ENCODE assay signal across 2 cellular contexts in the genomic region with DNA sequence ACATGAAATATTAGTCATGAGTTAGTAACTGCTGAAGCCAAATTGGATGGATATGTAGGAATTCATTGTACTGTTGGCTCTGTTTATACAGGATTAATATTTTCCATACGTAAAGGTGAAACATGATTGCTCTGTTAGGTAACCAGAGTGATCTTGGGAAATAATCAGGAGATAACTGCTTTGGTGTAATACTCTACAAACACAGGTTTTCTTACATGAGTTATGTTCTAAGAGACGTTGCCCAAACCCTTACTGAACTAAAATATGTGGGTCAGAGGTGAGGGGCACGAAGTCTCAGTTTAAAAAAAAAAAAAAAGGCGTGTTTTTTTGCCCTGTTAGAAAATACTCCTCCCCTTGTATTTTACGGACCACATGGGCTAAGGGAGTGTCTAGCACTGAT.
TF ChIP-seq lines count a peak whose summit lies in the region.

No MANE protein-coding gene starts in this region.

TF ChIP-seq in A549, 52 proteins besides CTCF, POLR2A, EP300 and RAD21:
- TF ChIP-seq HOXA7 (CRISPR knock-in tag; IDR thresholded peaks at IDR 0.05) (no peak), MAFK (IDR thresholded peaks at IDR 0.05; ENCODE audit: partially characterized antibody) (no peak), CBX2 (IDR thresholded peaks at IDR 0.05; ENCODE audit: borderline replicate concordance, low read depth) (no peak), KDM1A (IDR thresholded peaks at IDR 0.05; ENCODE audit: low read depth) (no peak), PHF8 (IDR thresholded peaks at IDR 0.05; ENCODE audit: borderline replicate concordance, low read depth) (no peak), RARB (CRISPR knock-in tag; IDR thresholded peaks at IDR 0.05) (no peak), JUNB (IDR thresholded peaks at IDR 0.05) (no peak), FOSL2 (IDR thresholded peaks at IDR 0.05) (no peak), FOSL2 (CRISPR knock-in tag; IDR thresholded peaks at IDR 0.05) (no peak), EHMT2 (IDR thresholded peaks at IDR 0.05; ENCODE audit: low read depth) (no peak), CHD2 (IDR thresholded peaks at IDR 0.05; ENCODE audit: low read length, partially characterized antibody) (no peak), RFX5 (IDR thresholded peaks at IDR 0.05) (no peak)
- TF ChIP-seq, protein P1, sequence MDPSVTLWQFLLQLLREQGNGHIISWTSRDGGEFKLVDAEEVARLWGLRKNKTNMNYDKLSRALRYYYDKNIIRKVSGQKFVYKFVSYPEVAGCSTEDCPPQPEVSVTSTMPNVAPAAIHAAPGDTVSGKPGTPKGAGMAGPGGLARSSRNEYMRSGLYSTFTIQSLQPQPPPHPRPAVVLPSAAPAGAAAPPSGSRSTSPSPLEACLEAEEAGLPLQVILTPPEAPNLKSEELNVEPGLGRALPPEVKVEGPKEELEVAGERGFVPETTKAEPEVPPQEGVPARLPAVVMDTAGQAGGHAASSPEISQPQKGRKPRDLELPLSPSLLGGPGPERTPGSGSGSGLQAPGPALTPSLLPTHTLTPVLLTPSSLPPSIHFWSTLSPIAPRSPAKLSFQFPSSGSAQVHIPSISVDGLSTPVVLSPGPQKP (IDR thresholded peaks at IDR 0.05; ENCODE audit: low read depth, low read length), result no peak
- TF ChIP-seq, protein P2, sequence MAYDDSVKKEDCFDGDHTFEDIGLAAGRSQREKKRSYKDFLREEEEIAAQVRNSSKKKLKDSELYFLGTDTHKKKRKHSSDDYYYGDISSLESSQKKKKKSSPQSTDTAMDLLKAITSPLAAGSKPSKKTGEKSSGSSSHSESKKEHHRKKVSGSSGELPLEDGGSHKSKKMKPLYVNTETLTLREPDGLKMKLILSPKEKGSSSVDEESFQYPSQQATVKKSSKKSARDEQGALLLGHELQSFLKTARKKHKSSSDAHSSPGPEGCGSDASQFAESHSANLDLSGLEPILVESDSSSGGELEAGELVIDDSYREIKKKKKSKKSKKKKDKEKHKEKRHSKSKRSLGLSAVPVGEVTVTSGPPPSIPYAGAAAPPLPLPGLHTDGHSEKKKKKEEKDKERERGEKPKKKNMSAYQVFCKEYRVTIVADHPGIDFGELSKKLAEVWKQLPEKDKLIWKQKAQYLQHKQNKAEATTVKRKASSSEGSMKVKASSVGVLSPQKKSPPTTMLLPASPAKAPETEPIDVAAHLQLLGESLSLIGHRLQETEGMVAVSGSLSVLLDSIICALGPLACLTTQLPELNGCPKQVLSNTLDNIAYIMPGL (CRISPR knock-in tag; IDR thresholded peaks at IDR 0.05; ENCODE audit: borderline replicate concordance), result no peak
- TF ChIP-seq, protein P3, sequence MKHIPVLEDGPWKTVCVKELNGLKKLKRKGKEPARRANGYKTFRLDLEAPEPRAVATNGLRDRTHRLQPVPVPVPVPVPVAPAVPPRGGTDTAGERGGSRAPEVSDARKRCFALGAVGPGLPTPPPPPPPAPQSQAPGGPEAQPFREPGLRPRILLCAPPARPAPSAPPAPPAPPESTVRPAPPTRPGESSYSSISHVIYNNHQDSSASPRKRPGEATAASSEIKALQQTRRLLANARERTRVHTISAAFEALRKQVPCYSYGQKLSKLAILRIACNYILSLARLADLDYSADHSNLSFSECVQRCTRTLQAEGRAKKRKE (CRISPR knock-in tag; IDR thresholded peaks at IDR 0.05; ENCODE audit: low read depth), result no peak

TF ChIP-seq in HepG2, 621 proteins besides CTCF, POLR2A, EP300 and RAD21:
- TF ChIP-seq PRMT3 (CRISPR knock-in tag; IDR thresholded peaks at IDR 0.05; ENCODE audit: borderline replicate concordance, low read depth), result no peak
- no peak for TF ChIP-seq HDAC2 (CRISPR knock-in tag; IDR thresholded peaks at IDR 0.05)
- peak; percentile 48 for TF ChIP-seq RXRB (CRISPR knock-in tag; IDR thresholded peaks at IDR 0.05; ENCODE audit: borderline replicate concordance)
- TF ChIP-seq NR2F6 (IDR thresholded peaks at IDR 0.05), result peak; percentile 28; the same call in 1 of the 2 replicates
- no peak for TF ChIP-seq NR2F6 (CRISPR knock-in tag; IDR thresholded peaks at IDR 0.05)
- TF ChIP-seq GATAD2A (CRISPR knock-in tag; IDR thresholded peaks at IDR 0.05), result peak; percentile 61; the same call in 1 of the 2 replicates
- no peak for TF ChIP-seq NPAS2 (CRISPR knock-in tag; IDR thresholded peaks at IDR 0.05; ENCODE audit: borderline replicate concordance)
- no peak for TF ChIP-seq ZNF282 (IDR thresholded peaks at IDR 0.05; ENCODE audit: partially characterized antibody)
- 0 out of 2 replicates have a peak, but pooled peaks have one; percentile 11 for TF ChIP-seq RARA (CRISPR knock-in tag; IDR thresholded peaks at IDR 0.05)
- no peak for TF ChIP-seq FOXP1 (IDR thresholded peaks at IDR 0.05)
- TF ChIP-seq FOXP1 (CRISPR knock-in tag; IDR thresholded peaks at IDR 0.05), result 0 out of 2 replicates have a peak, but pooled peaks have one; percentile 16
- TF ChIP-seq ZNF569 (CRISPR knock-in tag; IDR thresholded peaks at IDR 0.05; ENCODE audit: borderline replicate concordance), result no peak
- peak; percentile 36; the same call in 1 of the 2 replicates for TF ChIP-seq FOXA3 (CRISPR knock-in tag; IDR thresholded peaks at IDR 0.05)
- TF ChIP-seq NCOA2 (CRISPR knock-in tag; IDR thresholded peaks at IDR 0.05), result peak; percentile 65; the same call in 1 of the 2 replicates
- no peak for TF ChIP-seq RCOR2 (CRISPR knock-in tag; IDR thresholded peaks at IDR 0.05)
- TF ChIP-seq ZIK1 (CRISPR knock-in tag; IDR thresholded peaks at IDR 0.05; ENCODE audit: borderline replicate concordance, low read depth), result no peak
- no peak for TF ChIP-seq KMT2A (CRISPR knock-in tag; IDR thresholded peaks at IDR 0.05)
- TF ChIP-seq NR2C2 (CRISPR knock-in tag; IDR thresholded peaks at IDR 0.05; ENCODE audit: borderline replicate concordance), result no peak; the same call in 1 of the 2 replicates
- TF ChIP-seq, protein P4, sequence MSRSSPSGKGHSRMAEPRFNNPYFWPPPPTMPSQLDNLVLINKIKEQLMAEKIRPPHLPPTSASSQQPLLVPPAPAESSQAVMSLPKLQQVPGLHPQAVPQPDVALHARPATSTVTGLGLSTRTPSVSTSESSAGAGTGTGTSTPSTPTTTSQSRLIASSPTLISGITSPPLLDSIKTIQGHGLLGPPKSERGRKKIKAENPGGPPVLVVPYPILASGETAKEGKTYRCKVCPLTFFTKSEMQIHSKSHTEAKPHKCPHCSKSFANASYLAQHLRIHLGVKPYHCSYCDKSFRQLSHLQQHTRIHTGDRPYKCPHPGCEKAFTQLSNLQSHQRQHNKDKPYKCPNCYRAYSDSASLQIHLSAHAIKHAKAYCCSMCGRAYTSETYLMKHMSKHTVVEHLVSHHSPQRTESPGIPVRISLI (CRISPR knock-in tag; IDR thresholded peaks at IDR 0.05; ENCODE audit: borderline replicate concordance), result peak; percentile 36; the same call in 1 of the 2 replicates
- TF ChIP-seq MED1 (CRISPR knock-in tag; IDR thresholded peaks at IDR 0.05), result 0 out of 2 replicates have a peak, but pooled peaks have one; percentile 17
- TF ChIP-seq, protein P5, sequence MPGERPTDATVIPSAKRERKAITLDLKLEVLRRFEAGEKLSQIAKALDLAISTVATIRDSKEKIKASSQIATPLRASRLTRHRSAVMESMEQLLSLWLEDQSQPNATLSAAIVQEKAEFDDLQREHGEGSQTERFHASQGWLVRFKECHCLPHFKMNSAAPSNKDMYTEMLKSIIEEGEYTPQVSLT (CRISPR knock-in tag; IDR thresholded peaks at IDR 0.05; ENCODE audit: borderline replicate concordance, low read depth), result no peak
- no peak for TF ChIP-seq ZSCAN22 (CRISPR knock-in tag; IDR thresholded peaks at IDR 0.05)
- peak; percentile 77 for TF ChIP-seq PPARG (CRISPR knock-in tag; conservative IDR thresholded peaks at IDR 0.05)
- TF ChIP-seq TCF7 (IDR thresholded peaks at IDR 0.05; ENCODE audit: low read depth), result 0 out of 2 replicates have a peak, but pooled peaks have one; percentile 10
- TF ChIP-seq HCFC1 (IDR thresholded peaks at IDR 0.05; ENCODE audit: low read depth, low read length), result no peak
- TF ChIP-seq HNF4A (CRISPR knock-in tag; IDR thresholded peaks at IDR 0.05), result peak; percentile 45
- TF ChIP-seq NONO (IDR thresholded peaks at IDR 0.05), result no peak
- no peak for TF ChIP-seq NONO (CRISPR knock-in tag; conservative IDR thresholded peaks at IDR 0.05)
- no peak for TF ChIP-seq SOX6 (IDR thresholded peaks at IDR 0.05)
- peak; percentile 35; the same call in 1 of the 2 replicates for TF ChIP-seq SOX6 (CRISPR knock-in tag; IDR thresholded peaks at IDR 0.05)
- 0 out of 2 replicates have a peak, but pooled peaks have one; percentile 13 for TF ChIP-seq BCL6 (CRISPR knock-in tag; IDR thresholded peaks at IDR 0.05)
- TF ChIP-seq, protein P6, sequence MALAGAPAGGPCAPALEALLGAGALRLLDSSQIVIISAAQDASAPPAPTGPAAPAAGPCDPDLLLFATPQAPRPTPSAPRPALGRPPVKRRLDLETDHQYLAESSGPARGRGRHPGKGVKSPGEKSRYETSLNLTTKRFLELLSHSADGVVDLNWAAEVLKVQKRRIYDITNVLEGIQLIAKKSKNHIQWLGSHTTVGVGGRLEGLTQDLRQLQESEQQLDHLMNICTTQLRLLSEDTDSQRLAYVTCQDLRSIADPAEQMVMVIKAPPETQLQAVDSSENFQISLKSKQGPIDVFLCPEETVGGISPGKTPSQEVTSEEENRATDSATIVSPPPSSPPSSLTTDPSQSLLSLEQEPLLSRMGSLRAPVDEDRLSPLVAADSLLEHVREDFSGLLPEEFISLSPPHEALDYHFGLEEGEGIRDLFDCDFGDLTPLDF (CRISPR knock-in tag; IDR thresholded peaks at IDR 0.05), result no peak
- TF ChIP-seq HOXA3 (CRISPR knock-in tag; IDR thresholded peaks at IDR 0.05), result no peak
- TF ChIP-seq CEBPB (IDR thresholded peaks at IDR 0.05; ENCODE audit: borderline replicate concordance, low read depth, low read length), result peak; percentile 56; the same call in 1 of the 2 replicates
- TF ChIP-seq ZBTB3 (CRISPR knock-in tag; IDR thresholded peaks at IDR 0.05; ENCODE audit: borderline replicate concordance, low read depth), result no peak
- peak; percentile 60; the same call in 1 of the 2 replicates for TF ChIP-seq ISL2 (CRISPR knock-in tag; IDR thresholded peaks at IDR 0.05)
- no peak for TF ChIP-seq MYNN (CRISPR knock-in tag; IDR thresholded peaks at IDR 0.05; ENCODE audit: low read depth)
- TF ChIP-seq ZFP37 (CRISPR knock-in tag; IDR thresholded peaks at IDR 0.05; ENCODE audit: borderline replicate concordance), result no peak
- TF ChIP-seq PITX1 (CRISPR knock-in tag; IDR thresholded peaks at IDR 0.05), result no peak
- TF ChIP-seq THAP11 (CRISPR knock-in tag; IDR thresholded peaks at IDR 0.05), result 0 out of 2 replicates have a peak, but pooled peaks have one; percentile 14
- TF ChIP-seq GFI1 (CRISPR knock-in tag; IDR thresholded peaks at IDR 0.05; ENCODE audit: borderline replicate concordance), result peak; percentile 73
- peak; percentile 30; the same call in 1 of the 2 replicates for TF ChIP-seq CEBPG (CRISPR knock-in tag; IDR thresholded peaks at IDR 0.05)
- TF ChIP-seq, protein P7, sequence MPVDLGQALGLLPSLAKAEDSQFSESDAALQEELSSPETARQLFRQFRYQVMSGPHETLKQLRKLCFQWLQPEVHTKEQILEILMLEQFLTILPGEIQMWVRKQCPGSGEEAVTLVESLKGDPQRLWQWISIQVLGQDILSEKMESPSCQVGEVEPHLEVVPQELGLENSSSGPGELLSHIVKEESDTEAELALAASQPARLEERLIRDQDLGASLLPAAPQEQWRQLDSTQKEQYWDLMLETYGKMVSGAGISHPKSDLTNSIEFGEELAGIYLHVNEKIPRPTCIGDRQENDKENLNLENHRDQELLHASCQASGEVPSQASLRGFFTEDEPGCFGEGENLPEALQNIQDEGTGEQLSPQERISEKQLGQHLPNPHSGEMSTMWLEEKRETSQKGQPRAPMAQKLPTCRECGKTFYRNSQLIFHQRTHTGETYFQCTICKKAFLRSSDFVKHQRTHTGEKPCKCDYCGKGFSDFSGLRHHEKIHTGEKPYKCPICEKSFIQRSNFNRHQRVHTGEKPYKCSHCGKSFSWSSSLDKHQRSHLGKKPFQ (CRISPR knock-in tag; IDR thresholded peaks at IDR 0.05; ENCODE audit: insufficient replicate concordance), result no peak
- TF ChIP-seq, protein P8, sequence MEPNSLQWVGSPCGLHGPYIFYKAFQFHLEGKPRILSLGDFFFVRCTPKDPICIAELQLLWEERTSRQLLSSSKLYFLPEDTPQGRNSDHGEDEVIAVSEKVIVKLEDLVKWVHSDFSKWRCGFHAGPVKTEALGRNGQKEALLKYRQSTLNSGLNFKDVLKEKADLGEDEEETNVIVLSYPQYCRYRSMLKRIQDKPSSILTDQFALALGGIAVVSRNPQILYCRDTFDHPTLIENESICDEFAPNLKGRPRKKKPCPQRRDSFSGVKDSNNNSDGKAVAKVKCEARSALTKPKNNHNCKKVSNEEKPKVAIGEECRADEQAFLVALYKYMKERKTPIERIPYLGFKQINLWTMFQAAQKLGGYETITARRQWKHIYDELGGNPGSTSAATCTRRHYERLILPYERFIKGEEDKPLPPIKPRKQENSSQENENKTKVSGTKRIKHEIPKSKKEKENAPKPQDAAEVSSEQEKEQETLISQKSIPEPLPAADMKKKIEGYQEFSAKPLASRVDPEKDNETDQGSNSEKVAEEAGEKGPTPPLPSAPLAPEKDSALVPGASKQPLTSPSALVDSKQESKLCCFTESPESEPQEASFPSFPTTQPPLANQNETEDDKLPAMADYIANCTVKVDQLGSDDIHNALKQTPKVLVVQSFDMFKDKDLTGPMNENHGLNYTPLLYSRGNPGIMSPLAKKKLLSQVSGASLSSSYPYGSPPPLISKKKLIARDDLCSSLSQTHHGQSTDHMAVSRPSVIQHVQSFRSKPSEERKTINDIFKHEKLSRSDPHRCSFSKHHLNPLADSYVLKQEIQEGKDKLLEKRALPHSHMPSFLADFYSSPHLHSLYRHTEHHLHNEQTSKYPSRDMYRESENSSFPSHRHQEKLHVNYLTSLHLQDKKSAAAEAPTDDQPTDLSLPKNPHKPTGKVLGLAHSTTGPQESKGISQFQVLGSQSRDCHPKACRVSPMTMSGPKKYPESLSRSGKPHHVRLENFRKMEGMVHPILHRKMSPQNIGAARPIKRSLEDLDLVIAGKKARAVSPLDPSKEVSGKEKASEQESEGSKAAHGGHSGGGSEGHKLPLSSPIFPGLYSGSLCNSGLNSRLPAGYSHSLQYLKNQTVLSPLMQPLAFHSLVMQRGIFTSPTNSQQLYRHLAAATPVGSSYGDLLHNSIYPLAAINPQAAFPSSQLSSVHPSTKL (CRISPR knock-in tag; IDR thresholded peaks at IDR 0.05), result peak; percentile 46; the same call in 1 of the 2 replicates
- no peak for TF ChIP-seq CREB1 (IDR thresholded peaks at IDR 0.05)
- TF ChIP-seq CREB1 (CRISPR knock-in tag; IDR thresholded peaks at IDR 0.05), result peak; percentile 13; the same call in 1 of the 2 replicates
- TF ChIP-seq FOXA1 (IDR thresholded peaks at IDR 0.05), result no peak
- 0 out of 2 replicates have a peak, but pooled peaks have one; percentile 5 for TF ChIP-seq FOXA1 (CRISPR knock-in tag; IDR thresholded peaks at IDR 0.05)
